15 cellular contexts compared by ENCODE assay signal in genomic region chr20:931401-931800, GRCh38. TPM values are rescaled to one million over a fixed set of nuclear protein-coding genes. Genes with fewer than 3 reads are reported as not detected.
DNase-seq lines count a peak whose midpoint lies in the region; ATAC-seq and TF ChIP-seq lines count a peak whose summit lies in the region.
"Had no signal": no experiment of that assay in that cellular context is flagged by ENCODE, and none has a peak within 500 bp of the region (broad histone marks: within the 10 kb centered on the region; RNA-seq: fewer than 3 reads in every experiment).

No MANE protein-coding gene starts in this region.

- no peak for ATAC-seq in HG03354 (IDR thresholded peaks at IDR 0.05; ENCODE audit: poor library complexity, severe bottlenecking, unreplicated experiment)

- in situ Hi-C loops in KBM-7 (cut with MboI; ENCODE audit: low pct_unique_long_range_greater_than_20kb, low sequenced_read_pairs): no loop called here

- TF ChIP-seq POLR2A in erythroblast (IDR thresholded peaks at IDR 0.05; ENCODE audit: low read length): no peak

- DNase-seq in NCI-H2227 (lab: John Stamatoyannopoulos, UW; ENCODE audit: unreplicated experiment) (peak; percentile 14), NCI-H2227 treated with DMSO at 0.1 percent for 48 hours (lab: John Stamatoyannopoulos, UW) (no peak), KBM-7 (peak; percentile 47), NCI-H69 (lab: John Stamatoyannopoulos, UW) (peak; percentile 36), erythroblast (lab: John Stamatoyannopoulos, UW) (peak; percentile 24 to 45), dedifferentiated amniotic fluid mesenchymal stem cell (ENCODE audit: extremely low spot score) (no peak), mucosa of gallbladder (ENCODE audit: low spot score) (no peak)
- DNase-seq: COR-L47, DMS79 treated with DMSO at 0.1 percent for 48 hours, GDM1, GOT3, NCI-H187 treated with DMSO at 0.1 percent for 48 hours had no signal

RNA-seq across cellular contexts. Expression of gene ANGPT4, which starts 15.3 kb away (rescaled TPM):
- total RNA-seq in mucosa of gallbladder: 0.20 TPM
- total RNA-seq: A172, SJCRH30 had no signal

Comparison
In these comparisons a context has a peak if more than half of its experiments do, and no peak if none do; other contexts are left out.
1. DNase-seq: peak in NCI-H2227 (single experiment), KBM-7 (single experiment), NCI-H69 (single experiment) and erythroblast (2 of 2); none in NCI-H2227 treated with DMSO at 0.1 percent for 48 hours (single experiment), dedifferentiated amniotic fluid mesenchymal stem cell (single experiment) and mucosa of gallbladder (single experiment).